In the genomic region with DNA sequence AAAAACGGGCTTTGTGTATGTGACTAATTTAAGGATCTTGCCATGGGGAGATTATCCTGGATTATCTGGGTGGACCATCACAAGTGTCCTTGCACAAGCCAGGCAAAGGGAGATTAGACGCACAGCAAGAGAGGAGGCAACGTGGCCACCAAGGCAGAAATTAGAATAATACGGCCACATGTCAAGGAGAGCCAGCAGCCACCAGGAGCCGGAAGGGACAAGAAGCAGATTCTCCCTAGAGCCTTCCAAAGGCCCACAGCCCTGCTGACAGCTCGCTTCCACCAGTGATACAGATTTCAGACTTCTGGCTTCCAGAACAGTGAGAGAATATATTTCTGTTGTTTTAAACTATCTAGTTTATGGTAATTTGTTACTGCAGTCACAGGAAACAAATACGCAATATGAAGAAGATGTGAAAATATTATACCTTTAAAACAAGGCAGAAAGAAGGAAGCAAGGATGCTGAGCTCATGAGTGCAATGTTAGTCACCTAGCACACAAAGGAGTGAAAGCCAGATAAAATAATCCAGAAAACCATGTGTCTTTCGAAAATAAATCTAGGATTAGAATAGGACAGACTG, we compare ENCODE assay signal across 12 cellular contexts. TPM values are rescaled to one million over a fixed set of nuclear protein-coding genes. Genes with fewer than 3 reads are reported as not detected.
DNase-seq lines count a peak whose midpoint lies in the region; ATAC-seq and TF ChIP-seq lines count a peak whose summit lies in the region.
"Had no signal": no experiment of that assay in that cellular context is flagged by ENCODE, and none has a peak within 500 bp of the region (broad histone marks: within the 10 kb centered on the region; RNA-seq: fewer than 3 reads in every experiment).

No MANE protein-coding gene starts in this region.

- CTCF ChIA-PET in activated CD8-positive, alpha-beta T cell treated with anti-CD3 and anti-CD28 coated beads for 36 hours (lab: Charles Lee), result interaction anchor here (3.3 kb wide), 1 partner anchor 15 kb away, joined by 25 read pairs; no protein-coding TSS in a partner anchor
- CTCF ChIA-PET in activated CD8-positive, alpha-beta T cell treated with anti-CD3 and anti-CD28 coated beads, Interleukin-2, amount 10 ng/mL, durations not matched to agents 7 days and 5 days (lab: Charles Lee), result interaction anchor here (0.9 to 1.7 kb wide), 2 partner anchors 15 kb away, joined by 3 to 6 read pairs; no protein-coding TSS in a partner anchor

- no peaks in the 10 kb centered on the region for H3K36me3 Mint-ChIP-seq in activated CD8-positive, alpha-beta T cell treated with anti-CD3 and anti-CD28 coated beads for 36 hours (ENCODE audit: low read depth)
- H3K36me3 Mint-ChIP-seq in activated CD8-positive, alpha-beta T cell treated with anti-CD3 and anti-CD28 coated beads, Interleukin-2, amount 10 ng/mL, durations not matched to agents 7 days and 5 days (ENCODE audit: low read depth), result no peaks in the 10 kb centered on the region
- H3K36me3 Mint-ChIP-seq in activated T-helper 17 cell treated with anti-CD3 and anti-CD28 coated beads, Interleukin-2, amount 50 U/mL, for 72 hours (ENCODE audit: low read depth), result no peaks in the 10 kb centered on the region
- no peaks in the 10 kb centered on the region for H3K36me3 Mint-ChIP-seq in CD14-positive monocyte

- peak overlapping the region in 1 of 5 donors; percentile 11 for H3K9ac ChIP-seq in subcutaneous abdominal adipose tissue (ENCODE audit: low read length in 5 of 5)

- H3K4me1 ChIP-seq in right cardiac atrium (ENCODE audit: control insufficient read depth, insufficient read depth, low read length) (peaks cover 6% of the 10 kb centered on the region), subcutaneous abdominal adipose tissue (ENCODE audit: control insufficient read depth in 5 of 5, insufficient read depth in 5 of 5, low read length in 5 of 5) (peaks cover 4 to 39% (median 12%) of the 10 kb centered on the region in 5 donors), BE2C (no peaks in the 10 kb centered on the region)

- WGBS in right cardiac atrium, result 56% methylated on average over 8 of the region's 8 CpGs

- H3K4me1 Mint-ChIP-seq in activated CD8-positive, alpha-beta T cell treated with anti-CD3 and anti-CD28 coated beads for 36 hours (ENCODE audit: low read depth), result peaks cover 13% of the 10 kb centered on the region
- H3K4me1 Mint-ChIP-seq in activated CD8-positive, alpha-beta T cell treated with anti-CD3 and anti-CD28 coated beads, Interleukin-2, amount 10 ng/mL, durations not matched to agents 7 days and 5 days (ENCODE audit: low read depth), result no peaks in the 10 kb centered on the region
- H3K4me1 Mint-ChIP-seq in activated T-helper 17 cell treated with anti-CD3 and anti-CD28 coated beads, Interleukin-2, amount 50 U/mL, for 72 hours, result peaks cover 16% of the 10 kb centered on the region
- H3K4me1 Mint-ChIP-seq in CD14-positive monocyte, result peaks cover 31% of the 10 kb centered on the region

- H3K27ac ChIP-seq in right cardiac atrium (ENCODE audit: low read length) (peak overlapping the region; percentile 47), subcutaneous abdominal adipose tissue (ENCODE audit: low read depth, low read length) (peak overlapping the region; percentile 42)

- no peaks in the 10 kb centered on the region for H3K27me3 Mint-ChIP-seq in activated CD8-positive, alpha-beta T cell treated with anti-CD3 and anti-CD28 coated beads for 36 hours
- H3K27me3 Mint-ChIP-seq in activated CD8-positive, alpha-beta T cell treated with anti-CD3 and anti-CD28 coated beads, Interleukin-2, amount 10 ng/mL, durations not matched to agents 7 days and 5 days (ENCODE audit: low read depth), result no peaks in the 10 kb centered on the region
- H3K27me3 Mint-ChIP-seq in activated T-helper 17 cell treated with anti-CD3 and anti-CD28 coated beads, Interleukin-2, amount 50 U/mL, for 72 hours, result no peaks in the 10 kb centered on the region
- peaks cover 3% of the 10 kb centered on the region in 3 donors for H3K27me3 Mint-ChIP-seq in CD14-positive monocyte (ENCODE audit: low read depth in 3 of 3)

- H3K4me3 ChIP-seq in right cardiac atrium (ENCODE audit: low read length) (no peak overlapping the region), subcutaneous abdominal adipose tissue (ENCODE audit: low read depth in 1 of 5, low read length in 5 of 5) (no peak overlapping the region), BE2C (ENCODE audit: low read depth, low read length) (no peak overlapping the region)
- H3K4me3 ChIP-seq: spleen had no signal

- no peaks in the 10 kb centered on the region for H3K9me3 Mint-ChIP-seq in activated CD8-positive, alpha-beta T cell treated with anti-CD3 and anti-CD28 coated beads for 36 hours
- H3K9me3 Mint-ChIP-seq in activated CD8-positive, alpha-beta T cell treated with anti-CD3 and anti-CD28 coated beads, Interleukin-2, amount 10 ng/mL, durations not matched to agents 7 days and 5 days (ENCODE audit: insufficient read depth), result no peaks in the 10 kb centered on the region
- no peaks in the 10 kb centered on the region for H3K9me3 Mint-ChIP-seq in activated T-helper 17 cell treated with anti-CD3 and anti-CD28 coated beads, Interleukin-2, amount 50 U/mL, for 72 hours
- peaks cover 0 to 5% (median 3%) of the 10 kb centered on the region in 7 donors for H3K9me3 Mint-ChIP-seq in CD14-positive monocyte

- H3K36me3 ChIP-seq in subcutaneous abdominal adipose tissue (ENCODE audit: control insufficient read depth in 5 of 5, insufficient read depth in 5 of 5, low read length in 5 of 5) (no peaks in the 10 kb centered on the region), BE2C (no peaks in the 10 kb centered on the region)
- H3K36me3 ChIP-seq: spleen had no signal

- peak; percentile 9 for ATAC-seq in activated CD8-positive, alpha-beta T cell treated with anti-CD3 and anti-CD28 coated beads for 36 hours
- no peak for ATAC-seq in activated CD8-positive, alpha-beta T cell treated with anti-CD3 and anti-CD28 coated beads, Interleukin-2, amount 10 ng/mL, durations not matched to agents 7 days and 5 days
- ATAC-seq in activated T-helper 17 cell treated with anti-CD3 and anti-CD28 coated beads, Interleukin-2, amount 50 U/mL, for 72 hours (replicated peaks), result peak; percentile 62
- ATAC-seq in right cardiac atrium, result peak in 1 of 2 donors; percentile 7
- no peak for ATAC-seq in GM18517 (IDR thresholded peaks at IDR 0.05; ENCODE audit: unreplicated experiment)

- no peaks in the 10 kb centered on the region for H3K9me3 ChIP-seq in right cardiac atrium (ENCODE audit: control insufficient read depth, low read length)
- H3K9me3 ChIP-seq in subcutaneous abdominal adipose tissue (ENCODE audit: control insufficient read depth in 5 of 5, low read length in 5 of 5), result no peaks in the 10 kb centered on the region
- H3K9me3 ChIP-seq in BE2C, result no peaks in the 10 kb centered on the region
- H3K9me3 ChIP-seq: spleen had no signal

- no peak for DNase-seq in activated CD8-positive, alpha-beta T cell treated with anti-CD3 and anti-CD28 coated beads for 36 hours
- no peak for DNase-seq in activated CD8-positive, alpha-beta T cell treated with anti-CD3 and anti-CD28 coated beads, Interleukin-2, amount 10 ng/mL, durations not matched to agents 7 days and 5 days
- DNase-seq in right cardiac atrium (peak in 1 of 3 donors; percentile 52), CD14-positive monocyte (ENCODE audit: low spot score) (no peak), BE2C (no peak)
- DNase-seq: activated gamma-delta T cell treated with Interleukin-2 at 50 U/mL for 16 hours, SIG-M5, spleen had no signal

- intact Hi-C loops in activated CD8-positive, alpha-beta T cell treated with anti-CD3 and anti-CD28 coated beads for 36 hours (cut with micrococcal nuclease), result no loop called here
- intact Hi-C loops in right cardiac atrium (cut with DNase I) (no loop called here), CD14-positive monocyte (cut with micrococcal nuclease) (no loop called here)

- no peak for TF ChIP-seq CTCF in activated CD8-positive, alpha-beta T cell treated with anti-CD3 and anti-CD28 coated beads for 36 hours (IDR thresholded peaks at IDR 0.05)
- TF ChIP-seq CTCF in CD14-positive monocyte (IDR thresholded peaks at IDR 0.05) (no peak), BE2C (IDR thresholded peaks at IDR 0.05; ENCODE audit: low read depth, low read length) (no peak)

- H3K4me3 Mint-ChIP-seq in activated CD8-positive, alpha-beta T cell treated with anti-CD3 and anti-CD28 coated beads for 36 hours, result no peak overlapping the region
- no peak overlapping the region for H3K4me3 Mint-ChIP-seq in activated CD8-positive, alpha-beta T cell treated with anti-CD3 and anti-CD28 coated beads, Interleukin-2, amount 10 ng/mL, durations not matched to agents 7 days and 5 days
- peak overlapping the region; percentile 51 for H3K4me3 Mint-ChIP-seq in activated T-helper 17 cell treated with anti-CD3 and anti-CD28 coated beads, Interleukin-2, amount 50 U/mL, for 72 hours
- no peak overlapping the region for H3K4me3 Mint-ChIP-seq in CD14-positive monocyte

- peak overlapping the region; percentile 52 for H3K27ac Mint-ChIP-seq in activated CD8-positive, alpha-beta T cell treated with anti-CD3 and anti-CD28 coated beads for 36 hours
- H3K27ac Mint-ChIP-seq in activated CD8-positive, alpha-beta T cell treated with anti-CD3 and anti-CD28 coated beads, Interleukin-2, amount 10 ng/mL, durations not matched to agents 7 days and 5 days, result no peak overlapping the region
- H3K27ac Mint-ChIP-seq in activated T-helper 17 cell treated with anti-CD3 and anti-CD28 coated beads, Interleukin-2, amount 50 U/mL, for 72 hours, result peak overlapping the region; percentile 86
- peak overlapping the region in 2 of 7 donors; percentile 17 to 60 for H3K27ac Mint-ChIP-seq in CD14-positive monocyte

- no peaks in the 10 kb centered on the region for H3K27me3 ChIP-seq in right cardiac atrium (ENCODE audit: control insufficient read depth, insufficient read depth)
- H3K27me3 ChIP-seq in subcutaneous abdominal adipose tissue (ENCODE audit: control insufficient read depth in 5 of 5, insufficient read depth in 4 of 5, low read length in 5 of 5), result no peaks in the 10 kb centered on the region
- no peaks in the 10 kb centered on the region for H3K27me3 ChIP-seq in BE2C
- H3K27me3 ChIP-seq: spleen had no signal

- POLR2A ChIA-PET in activated CD8-positive, alpha-beta T cell treated with anti-CD3 and anti-CD28 coated beads for 36 hours (lab: Charles Lee), result no interaction called here
- POLR2A ChIA-PET in activated CD8-positive, alpha-beta T cell treated with anti-CD3 and anti-CD28 coated beads, Interleukin-2, amount 10 ng/mL, durations not matched to agents 7 days and 5 days (lab: Charles Lee), result no interaction called here

RNA-seq across cellular contexts. Expression of gene F2RL1, which starts 28.7 kb away (rescaled TPM):
- 1 to 10 TPM; 1.8 to 2.2 TPM for total RNA-seq in activated CD8-positive, alpha-beta T cell treated with anti-CD3 and anti-CD28 coated beads for 36 hours
- total RNA-seq in activated CD8-positive, alpha-beta T cell treated with anti-CD3 and anti-CD28 coated beads, Interleukin-2, amount 10 ng/mL, durations not matched to agents 7 days and 5 days, result 1 to 10 TPM; 1.6 to 2.2 TPM
- total RNA-seq in activated T-helper 17 cell treated with anti-CD3 and anti-CD28 coated beads, Interleukin-2, amount 50 U/mL, for 72 hours, result 1 to 10 TPM in 1 of 2 donors, under 1 TPM in 1; 0.85 to 1.9 TPM
- 1 to 10 TPM; 1.3 to 3.3 (median 1.9) TPM for total RNA-seq in right cardiac atrium
- polyA plus RNA-seq in right cardiac atrium (0.68 TPM), CD14-positive monocyte (10 to 100 TPM; 11.4 to 23.9 TPM)
- polyA plus RNA-seq in BE2C (2012; ENCODE audit: insufficient read depth, insufficient read length, low read depth), result not detected

RNA-seq across cellular contexts. Expression of gene S100Z, which starts 59.7 kb away (rescaled TPM):
- under 1 TPM; 0.36 to 0.81 TPM for total RNA-seq in activated CD8-positive, alpha-beta T cell treated with anti-CD3 and anti-CD28 coated beads for 36 hours
- 1 to 10 TPM; 2.5 to 3.2 TPM for total RNA-seq in activated CD8-positive, alpha-beta T cell treated with anti-CD3 and anti-CD28 coated beads, Interleukin-2, amount 10 ng/mL, durations not matched to agents 7 days and 5 days
- 1 to 10 TPM; 5.2 to 7.5 TPM for total RNA-seq in activated T-helper 17 cell treated with anti-CD3 and anti-CD28 coated beads, Interleukin-2, amount 50 U/mL, for 72 hours
- not detected for total RNA-seq in right cardiac atrium
- polyA plus RNA-seq in right cardiac atrium (not detected), CD14-positive monocyte (10 to 100 TPM; 13.4 to 21.2 TPM)
- not detected for polyA plus RNA-seq in BE2C (2012; ENCODE audit: insufficient read depth, insufficient read length, low read depth)
- total RNA-seq: temporal lobe had no signal

Comparison
In these comparisons a context has a peak if more than half of its experiments do, and no peak if none do; other contexts are left out.
1. ATAC-seq: peak in activated CD8-positive, alpha-beta T cell treated with anti-CD3 and anti-CD28 coated beads for 36 hours (single experiment) and activated T-helper 17 cell treated with anti-CD3 and anti-CD28 coated beads, Interleukin-2, amount 50 U/mL, for 72 hours (single experiment); none in activated CD8-positive, alpha-beta T cell treated with anti-CD3 and anti-CD28 coated beads, Interleukin-2, amount 10 ng/mL, durations not matched to agents 7 days and 5 days (single experiment) and GM18517 (single experiment).